25 cellular contexts compared by ENCODE assay signal in genomic region chr2:26648516-26648915, GRCh38. TPM values are rescaled to one million over a fixed set of nuclear protein-coding genes. Genes with fewer than 3 reads are reported as not detected.
A peak's percentile ranks its signal among the peaks of the same experiment; 100 is the strongest.
DNase-seq lines count a peak whose midpoint lies in the region; TF ChIP-seq lines count a peak whose summit lies in the region.
"Had no signal": no experiment of that assay in that cellular context is flagged by ENCODE, and none has a peak within 500 bp of the region (broad histone marks: within the 10 kb centered on the region; RNA-seq: fewer than 3 reads in every experiment).

No MANE protein-coding gene starts in this region.

- H3K4me2 ChIP-seq in hepatocyte, result no peak overlapping the region
- H3K4me2 ChIP-seq: BLaER1, GM23338, PC-9 had no signal

- CTCF ChIA-PET in activated naive CD4-positive, alpha-beta T cell treated with anti-CD3 and anti-CD28 coated beads for 36 hours (lab: Charles Lee), result no interaction called here

- H3K9me2 ChIP-seq in hepatocyte (replicated peaks; ENCODE audit: insufficient read depth), result no peaks in the 10 kb centered on the region

- H3K27ac Mint-ChIP-seq in chondrocyte (ENCODE audit: unreplicated experiment), result no peak overlapping the region
- no peak overlapping the region for H3K27ac Mint-ChIP-seq in activated naive CD4-positive, alpha-beta T cell treated with anti-CD3 and anti-CD28 coated beads for 36 hours
- H3K27ac Mint-ChIP-seq: CD4-positive, CD25-positive, alpha-beta regulatory T cell; GM23338; HFFc6 had no signal

- H3K27me3 Mint-ChIP-seq in chondrocyte (ENCODE audit: low read depth), result peaks cover 42% of the 10 kb centered on the region
- H3K27me3 Mint-ChIP-seq in activated naive CD4-positive, alpha-beta T cell treated with anti-CD3 and anti-CD28 coated beads for 36 hours (ENCODE audit: low read depth), result peaks cover 22% of the 10 kb centered on the region

- H3K27me3 ChIP-seq in hepatocyte, result peaks cover 5% of the 10 kb centered on the region
- H3K27me3 ChIP-seq in vagina, result no peaks in the 10 kb centered on the region
- H3K27me3 ChIP-seq: BLaER1 had no signal

- H3K9me3 ChIP-seq in hepatocyte (ENCODE audit: low read depth) (no peaks in the 10 kb centered on the region), vagina (no peaks in the 10 kb centered on the region)
- H3K9me3 ChIP-seq: BLaER1, HAP-1, SJCRH30 had no signal

- H3K9me3 Mint-ChIP-seq in chondrocyte (ENCODE audit: low read depth), result no peaks in the 10 kb centered on the region
- H3K9me3 Mint-ChIP-seq in activated naive CD4-positive, alpha-beta T cell treated with anti-CD3 and anti-CD28 coated beads for 36 hours, result no peaks in the 10 kb centered on the region
- H3K9me3 Mint-ChIP-seq: CD4-positive, CD25-positive, alpha-beta regulatory T cell; GM23338; HFFc6 had no signal

- TF ChIP-seq POLR2A in vagina (IDR thresholded peaks at IDR 0.05), result no peak
- TF ChIP-seq POLR2A in lower leg skin (IDR thresholded peaks at IDR 0.05), result no peak

- peak; percentile 33 for DNase-seq in chondrocyte (ENCODE audit: low spot score)
- DNase-seq in hepatocyte (ENCODE audit: low spot score), result no peak
- DNase-seq in posterior vena cava (ENCODE audit: low spot score), result peak; percentile 40
- DNase-seq in vagina (ENCODE audit: extremely low spot score in 2 of 2), result peak; percentile 76 to 93
- no peak for DNase-seq in NCI-H524 (lab: John Stamatoyannopoulos, UW)
- DNase-seq in activated naive CD4-positive, alpha-beta T cell treated with anti-CD3 and anti-CD28 coated beads for 36 hours, result no peak
- DNase-seq in lower leg skin (ENCODE audit: low spot score in 2 of 2), result no peak
- DNase-seq: CD4-positive, CD25-positive, alpha-beta regulatory T cell; HFFc6; Kasumi-1; NCI-H1092 treated with DMSO at 0.1 percent for 48 hours; NCI-H1436 treated with DMSO at 0.1 percent for 48 hours; NCI-H187 treated with DMSO at 0.1 percent for 48 hours; NK-92 treated with Interleukin-12 subunit alpha and Interleukin-12 subunit beta, amount 100 ng/mL, for 24 hours; PC-9; SJCRH30 had no signal

- no peaks in the 10 kb centered on the region for H4K20me1 ChIP-seq in hepatocyte (ENCODE audit: insufficient read depth, poor library complexity, severe bottlenecking)
- H4K20me1 ChIP-seq: BLaER1 had no signal

- H3K4me1 ChIP-seq in hepatocyte (ENCODE audit: insufficient read depth), result peaks cover 45% of the 10 kb centered on the region
- peaks cover 35% of the 10 kb centered on the region for H3K4me1 ChIP-seq in vagina
- H3K4me1 ChIP-seq: HAP-1, SJCRH30 had no signal

- WGBS in hepatocyte (ENCODE audit: low lambda C conversion rate, missing lambda C conversion rate), result 95% methylated on average over 6 of the region's 6 CpGs
- 77 to 88% methylated on average over 6 of the region's 6 CpGs for WGBS in lower leg skin, 2 donors

- peak overlapping the region; percentile 90 for H3K27ac ChIP-seq in hepatocyte
- H3K27ac ChIP-seq in vagina, result peak overlapping the region; percentile 60
- H3K27ac ChIP-seq: BLaER1, PC-9, SJCRH30 had no signal

- H3K4me1 Mint-ChIP-seq in chondrocyte (ENCODE audit: low read depth), result peaks cover 16% of the 10 kb centered on the region
- no peaks in the 10 kb centered on the region for H3K4me1 Mint-ChIP-seq in activated naive CD4-positive, alpha-beta T cell treated with anti-CD3 and anti-CD28 coated beads for 36 hours (ENCODE audit: low read depth)
- H3K4me1 Mint-ChIP-seq: CD4-positive, CD25-positive, alpha-beta regulatory T cell had no signal

- no peak overlapping the region for H3K4me3 Mint-ChIP-seq in chondrocyte (ENCODE audit: unreplicated experiment)
- H3K4me3 Mint-ChIP-seq in activated naive CD4-positive, alpha-beta T cell treated with anti-CD3 and anti-CD28 coated beads for 36 hours, result no peak overlapping the region
- H3K4me3 Mint-ChIP-seq: CD4-positive, CD25-positive, alpha-beta regulatory T cell; GM23338; HFFc6 had no signal

- no peaks in the 10 kb centered on the region for H3K79me2 ChIP-seq in hepatocyte

- TF ChIP-seq CTCF in chondrocyte (IDR thresholded peaks at IDR 0.05) (no peak), hepatocyte (IDR thresholded peaks at IDR 0.05; ENCODE audit: poor library complexity) (no peak), vagina (IDR thresholded peaks at IDR 0.05) (no peak), lower leg skin (IDR thresholded peaks at IDR 0.05) (no peak)

- H3K4me3 ChIP-seq in hepatocyte, result no peak overlapping the region
- H3K4me3 ChIP-seq in vagina, result no peak overlapping the region
- H3K4me3 ChIP-seq in lower leg skin (ENCODE audit: low read depth, poor library complexity, severe bottlenecking), result no peak overlapping the region
- H3K4me3 ChIP-seq: BLaER1, GM23338, HAP-1, K562, PC-9, SJCRH30 had no signal

- H3K36me3 ChIP-seq in hepatocyte (replicated peaks; ENCODE audit: insufficient read depth, low read depth) (no peaks in the 10 kb centered on the region), vagina (no peaks in the 10 kb centered on the region)
- H3K36me3 ChIP-seq: BLaER1, HAP-1, SJCRH30 had no signal

- intact Hi-C loops in posterior vena cava (cut with DNase I) (loop anchor here in 1 of 2 donors (5.0 kb wide), 1 partner anchor 39 kb away; no protein-coding TSS in a partner anchor), vagina (cut with DNase I) (no loop called here), lower leg skin (cut with DNase I; ENCODE audit: low total_unique reads) (no loop called here)
- intact Hi-C loops in activated naive CD4-positive, alpha-beta T cell treated with anti-CD3 and anti-CD28 coated beads for 36 hours (cut with micrococcal nuclease), result no loop called here

- H3K36me3 Mint-ChIP-seq in chondrocyte (ENCODE audit: low read depth), result no peaks in the 10 kb centered on the region
- H3K36me3 Mint-ChIP-seq in activated naive CD4-positive, alpha-beta T cell treated with anti-CD3 and anti-CD28 coated beads for 36 hours (ENCODE audit: low read depth), result no peaks in the 10 kb centered on the region
- H3K36me3 Mint-ChIP-seq: CD4-positive, CD25-positive, alpha-beta regulatory T cell had no signal

- H2AFZ ChIP-seq in hepatocyte, result no peak overlapping the region
- H2AFZ ChIP-seq: GM23338, PC-9 had no signal

RNA-seq across cellular contexts. Expression of gene CIB4, which starts 7.3 kb away (rescaled TPM):
- total RNA-seq in chondrocyte (not detected in 3 replicates), hepatocyte (not detected in 2 replicates), posterior vena cava (not detected), vagina (not detected), lower leg skin (not detected)
- 0.29 TPM in 1 of 2 replicates, not detected in the other for polyA plus RNA-seq in hepatocyte
- not detected for total RNA-seq in activated naive CD4-positive, alpha-beta T cell treated with anti-CD3 and anti-CD28 coated beads for 36 hours
- total RNA-seq: CD4-positive, CD25-positive, alpha-beta regulatory T cell; G401; GM23338; HFFc6; K562; M059J; PC-9; Right ventricle myocardium inferior; RPMI7951; SJCRH30 had no signal
- polyA plus RNA-seq: AG04450; CD4-positive, CD25-positive, alpha-beta regulatory T cell; GM23338; K562 had no signal

RNA-seq across cellular contexts. Expression of gene KCNK3, which starts 44.0 kb away (rescaled TPM):
- total RNA-seq in chondrocyte (0.77 to 2.9 TPM (median 2.8 TPM) in 3 replicates), hepatocyte (9.4 and 10.5 TPM in 2 replicates), posterior vena cava (10 to 100 TPM; 13.1 to 24.4 TPM), vagina (10.6 TPM), lower leg skin (1 to 10 TPM in 1 of 4 donors, under 1 TPM in 2, not detected in 1; 0.42 to 3.1 (median 0.69) TPM)
- 8.2 and 9.0 TPM in 2 replicates for polyA plus RNA-seq in hepatocyte
- not detected for total RNA-seq in activated naive CD4-positive, alpha-beta T cell treated with anti-CD3 and anti-CD28 coated beads for 36 hours
- total RNA-seq: CD4-positive, CD25-positive, alpha-beta regulatory T cell; G401; GM23338; HFFc6; PC-9 had no signal
- polyA plus RNA-seq: CD4-positive, CD25-positive, alpha-beta regulatory T cell; GM23338 had no signal

Comparison
In these comparisons a context has a peak if more than half of its experiments do, and no peak if none do; other contexts are left out.
1. DNase-seq: peak in chondrocyte (single experiment), posterior vena cava (single experiment) and vagina (2 of 2); none in hepatocyte (single experiment), NCI-H524 (0 of 2), activated naive CD4-positive, alpha-beta T cell treated with anti-CD3 and anti-CD28 coated beads for 36 hours (single experiment) and lower leg skin (0 of 2).